15 cellular contexts compared by ENCODE assay signal in genomic region chr7:98216941-98217622, GRCh38. TPM values are rescaled to one million over a fixed set of nuclear protein-coding genes. Genes with fewer than 3 reads are reported as not detected.
"Had no signal": no experiment of that assay in that cellular context is flagged by ENCODE, and none has a peak within 500 bp of the region (broad histone marks: within the 10 kb centered on the region; RNA-seq: fewer than 3 reads in every experiment).

No MANE protein-coding gene starts in this region.

- H3K27me3 ChIP-seq: ascending aorta, colonic mucosa, gastrocnemius medialis had no signal

- H3K4me1 ChIP-seq: ascending aorta, colonic mucosa, gastrocnemius medialis had no signal

- ATAC-seq: gastrocnemius medialis; naive thymus-derived CD8-positive, alpha-beta T cell; stimulated activated naive CD8-positive, alpha-beta T cell treated with anti-CD3 and anti-CD28 coated beads, Interleukin-15, Interleukin-2, amounts not matched to agents 100 U/mL and 50 U/mL, for 24 hours had no signal

- H3K9me3 ChIP-seq: ascending aorta, colonic mucosa, gastrocnemius medialis, prostate gland had no signal

- H3K36me3 ChIP-seq: prostate gland had no signal

- DNase-seq: activated CD4-positive, alpha-beta T cell treated with anti-CD3 and anti-CD28 coated beads, Interleukin-2, amount 50 U/mL, for 48 hours; activated CD4-positive, CD25-positive, alpha-beta regulatory T cell treated with anti-CD3 and anti-CD28 coated beads, Interleukin-2, amount 50 U/mL, for 72 hours; activated naive CD4-positive, alpha-beta T cell; activated T-cell treated with anti-CD3 and anti-CD28 coated beads, Interleukin-2, amount 50 U/mL, for 48 hours; colonic mucosa; effector CD8-positive, alpha-beta T cell; mammary epithelial cell; naive thymus-derived CD8-positive, alpha-beta T cell; stimulated activated CD4-positive, alpha-beta T cell treated with anti-CD3 and anti-CD28 coated beads, Interleukin-2, amount 100 ng/mL, for 48 hours; stimulated activated naive CD8-positive, alpha-beta T cell treated with anti-CD3 and anti-CD28 coated beads, Interleukin-15, Interleukin-2, amounts not matched to agents 100 U/mL and 50 U/mL, for 24 hours; T-helper 2 cell had no signal

- H3K27ac ChIP-seq: ascending aorta, colonic mucosa, gastrocnemius medialis had no signal

- H3K4me3 ChIP-seq: ascending aorta, colonic mucosa, gastrocnemius medialis, prostate gland had no signal

RNA-seq across cellular contexts. Expression of gene BHLHA15, which starts 5.8 kb away (rescaled TPM):
- total RNA-seq: ascending aorta; mononuclear cell; naive thymus-derived CD8-positive, alpha-beta T cell had no signal
